Comparison of ENCODE assay signal across 27 cellular contexts in genomic region chr1:192793983-192794767, GRCh38. TPM values are rescaled to one million over a fixed set of nuclear protein-coding genes. Genes with fewer than 3 reads are reported as not detected.
DNase-seq lines count a peak whose midpoint lies in the region; TF ChIP-seq lines count a peak whose summit lies in the region.
"Had no signal": no experiment of that assay in that cellular context is flagged by ENCODE, and none has a peak within 500 bp of the region (broad histone marks: within the 10 kb centered on the region; RNA-seq: fewer than 3 reads in every experiment).

No MANE protein-coding gene starts in this region.

- WGBS in HUES64, result 82% methylated on average over 2 of the region's 2 CpGs
- WGBS in endodermal cell (ENCODE audit: insufficient coverage in 1 of 2, insufficient read length in 1 of 2), 2 experiments, result 87 to 90% methylated on average over 2 of the region's 2 CpGs
- WGBS in transverse colon (ENCODE audit: low coverage in 1 of 2), 2 donors, result 75 to 89% methylated on average over 1 to 2 of the region's 2 CpGs

- no peak for TF ChIP-seq POLR2A in transverse colon (IDR thresholded peaks at IDR 0.05)

- H3K4me3 Mint-ChIP-seq in endodermal cell, result no peak overlapping the region
- no peak overlapping the region for H3K4me3 Mint-ChIP-seq in mesothelial cell of epicardium
- H3K4me3 Mint-ChIP-seq: activated naive CD4-positive, alpha-beta T cell treated with anti-CD3 and anti-CD28 coated beads, Interleukin-2, amount 50 U/mL, for 24 hours; neural crest cell; T-cell; type B pancreatic cell had no signal

- peaks cover 18% of the 10 kb centered on the region for H3K4me1 Mint-ChIP-seq in endodermal cell
- peaks cover 27% of the 10 kb centered on the region for H3K4me1 Mint-ChIP-seq in mesothelial cell of epicardium
- H3K4me1 Mint-ChIP-seq: activated naive CD4-positive, alpha-beta T cell treated with anti-CD3 and anti-CD28 coated beads, Interleukin-2, amount 50 U/mL, for 24 hours; T-cell had no signal

- DNase-seq in ELR (ENCODE audit: low read depth), result peak; percentile 16
- peak; percentile 73 for DNase-seq in endodermal cell
- no peak for DNase-seq in mesothelial cell of epicardium (ENCODE audit: low spot score in 2 of 2, unreplicated experiment in 2 of 2)
- DNase-seq in cerebellar nuclear complex (lab: John Stamatoyannopoulos, UW), result no peak
- DNase-seq in NCI-H2081 (lab: John Stamatoyannopoulos, UW), result no peak
- DNase-seq in transverse colon, result no peak
- DNase-seq in NCI-H1092 (lab: John Stamatoyannopoulos, UW), result no peak
- DNase-seq: activated CD4-positive, alpha-beta T cell treated with anti-CD3 and anti-CD28 coated beads, Interleukin-2, amount 50 U/mL, for 48 hours; activated CD8-positive, alpha-beta memory T cell treated with anti-CD3 and anti-CD28 coated beads, Interleukin-2, amount 50 U/mL, for 4 hours; anterior cingulate cortex; Kasumi-1; kidney; NCI-H1694 treated with DMSO at 0.1 percent for 48 hours; NCI-H2171 treated with DMSO at 0.1 percent for 48 hours; NCI-H524 treated with DMSO at 0.1 percent for 48 hours; Peyer's patch; right cardiac atrium; spleen; T-cell had no signal

- no peaks in the 10 kb centered on the region for H3K36me3 Mint-ChIP-seq in endodermal cell (ENCODE audit: low read depth)
- no peaks in the 10 kb centered on the region for H3K36me3 Mint-ChIP-seq in mesothelial cell of epicardium
- H3K36me3 Mint-ChIP-seq: activated naive CD4-positive, alpha-beta T cell treated with anti-CD3 and anti-CD28 coated beads, Interleukin-2, amount 50 U/mL, for 24 hours; T-cell; type B pancreatic cell had no signal

- TF ChIP-seq EP300 in transverse colon (IDR thresholded peaks at IDR 0.05; ENCODE audit: low read depth), result no peak

- H3K9me3 Mint-ChIP-seq in endodermal cell, result no peaks in the 10 kb centered on the region
- H3K9me3 Mint-ChIP-seq in mesothelial cell of epicardium, result no peaks in the 10 kb centered on the region
- H3K9me3 Mint-ChIP-seq: activated naive CD4-positive, alpha-beta T cell treated with anti-CD3 and anti-CD28 coated beads, Interleukin-2, amount 50 U/mL, for 24 hours; activated T-helper 2 cell treated with anti-CD3 and anti-CD28 coated beads, Interferon-gamma antibody, Interleukin-2, Interleukin-4, amounts not matched to agents 10 μg/mL and 5 μg/mL and 100 μg/mL, durations not matched to agents 14 hours and 24 hours and 36 hours; neural crest cell; T-cell; type B pancreatic cell had no signal

- H3K9ac ChIP-seq in HUES64 (ENCODE audit: low read depth, low read length) (no peak overlapping the region; the same call in 1 of the 2 replicates), endodermal cell (ENCODE audit: extremely low read depth, low read length, poor library complexity, severe bottlenecking) (no peak overlapping the region)
- H3K9ac ChIP-seq: BLaER1, parathyroid adenoma had no signal

- H3K36me3 ChIP-seq in HUES64 (ENCODE audit: insufficient read depth, low read length) (no peaks in the 10 kb centered on the region), endodermal cell (ENCODE audit: control insufficient read depth, insufficient read depth, low read length) (no peaks in the 10 kb centered on the region), transverse colon (no peaks in the 10 kb centered on the region)
- H3K36me3 ChIP-seq: BLaER1, Peyer's patch, spleen had no signal

- H3K4me1 ChIP-seq in HUES64 (ENCODE audit: insufficient read depth, low read length), result peaks cover 28% of the 10 kb centered on the region
- H3K4me1 ChIP-seq in endodermal cell (ENCODE audit: control insufficient read depth, insufficient read depth, low read length), result no peaks in the 10 kb centered on the region
- H3K4me1 ChIP-seq in transverse colon, result no peaks in the 10 kb centered on the region
- H3K4me1 ChIP-seq: BLaER1, parathyroid adenoma, Peyer's patch, spleen had no signal

- TF ChIP-seq CTCF in endodermal cell (conservative IDR thresholded peaks at IDR 0.05) (no peak), mesothelial cell of epicardium (IDR thresholded peaks at IDR 0.05; ENCODE audit: unreplicated experiment) (no peak), transverse colon (IDR thresholded peaks at IDR 0.05) (no peak)

- in situ Hi-C loops in transverse colon (cut with MboI; ENCODE audit: low pct_ligation_motif_present in 1 of 4, low pct_unique_long_range_greater_than_20kb in 1 of 4, low sequenced_read_pairs in 3 of 4), result loop anchor here (10.0 to 25.0 kb wide), 4 partner anchors 221 to 332 kb away; no protein-coding TSS in a partner anchor

- H3K27me3 ChIP-seq in HUES64 (ENCODE audit: insufficient read depth, low read length), result no peaks in the 10 kb centered on the region
- H3K27me3 ChIP-seq in endodermal cell (ENCODE audit: control insufficient read depth, insufficient read depth, low read length, poor library complexity, severe bottlenecking), result no peaks in the 10 kb centered on the region
- no peaks in the 10 kb centered on the region for H3K27me3 ChIP-seq in transverse colon
- H3K27me3 ChIP-seq: BLaER1, Peyer's patch, spleen had no signal

- H3K27me3 Mint-ChIP-seq in endodermal cell (ENCODE audit: insufficient read depth), result no peaks in the 10 kb centered on the region
- no peaks in the 10 kb centered on the region for H3K27me3 Mint-ChIP-seq in mesothelial cell of epicardium (ENCODE audit: low read depth)
- H3K27me3 Mint-ChIP-seq: type B pancreatic cell had no signal

- H3K4me3 ChIP-seq in HUES64 (ENCODE audit: low read length), result no peak overlapping the region
- no peak overlapping the region for H3K4me3 ChIP-seq in endodermal cell (ENCODE audit: low read length)
- no peak overlapping the region for H3K4me3 ChIP-seq in transverse colon
- H3K4me3 ChIP-seq: BLaER1, lung, Peyer's patch, spleen had no signal

- H3K9me3 ChIP-seq in HUES64 (ENCODE audit: insufficient read depth, low read depth, low read length) (no peaks in the 10 kb centered on the region), endodermal cell (ENCODE audit: control insufficient read depth, low read length) (no peaks in the 10 kb centered on the region), transverse colon (no peaks in the 10 kb centered on the region)
- H3K9me3 ChIP-seq: BLaER1, Peyer's patch, spleen had no signal

- H3K27ac ChIP-seq in HUES64 (ENCODE audit: low read depth, low read length), result peak overlapping the region; percentile 85
- H3K27ac ChIP-seq in endodermal cell (ENCODE audit: low read depth, low read length), result no peak overlapping the region
- peak overlapping the region in 2 of 4 donors; percentile 23 to 59 for H3K27ac ChIP-seq in transverse colon
- H3K27ac ChIP-seq: BLaER1, parathyroid adenoma, Peyer's patch, spleen had no signal

- H3K27ac Mint-ChIP-seq in endodermal cell (peak overlapping the region; percentile 4), mesothelial cell of epicardium (peak overlapping the region; percentile 7)
- H3K27ac Mint-ChIP-seq: activated naive CD4-positive, alpha-beta T cell treated with anti-CD3 and anti-CD28 coated beads, Interleukin-2, amount 50 U/mL, for 24 hours; activated T-helper 2 cell treated with anti-CD3 and anti-CD28 coated beads, Interferon-gamma antibody, Interleukin-2, Interleukin-4, amounts not matched to agents 10 μg/mL and 5 μg/mL and 100 μg/mL, durations not matched to agents 14 hours and 24 hours and 36 hours; T-cell; type B pancreatic cell had no signal

- intact Hi-C loops in transverse colon (cut with DNase I; ENCODE audit: low total_unique reads), result no loop called here

RNA-seq across cellular contexts. Expression of gene RGS2, which starts 14.7 kb away (rescaled TPM):
- polyA plus RNA-seq in HUES64 (2013, experiment 1 of 2), result 13.2 TPM
- polyA plus RNA-seq in HUES64 (2013, experiment 2 of 2), result 15.9 TPM
- total RNA-seq in endodermal cell (10 to 100 TPM; 14.1 to 14.2 TPM), mesothelial cell of epicardium (51.6 to 55.2 TPM (median 54.4 TPM) in 3 replicates), transverse colon (100 to 1,000 TPM in 1 of 4 donors, 10 to 100 TPM in 3; 22.1 to 132 (median 68.9) TPM)
- 22.4 TPM for polyA plus RNA-seq in endodermal cell (2013, experiment 1 of 2)
- 20.7 TPM for polyA plus RNA-seq in endodermal cell (2013, experiment 2 of 2)

Comparison
In these comparisons a context has a peak if more than half of its experiments do, and no peak if none do; other contexts are left out.
1. DNase-seq: peak in ELR (single experiment) and endodermal cell (single experiment); none in mesothelial cell of epicardium (0 of 2), cerebellar nuclear complex (0 of 2), NCI-H2081 (0 of 2), transverse colon (single experiment) and NCI-H1092 (single experiment).